Comparison of ENCODE assay signal across 14 cellular contexts in genomic region chr7:100162874-100163533, GRCh38. TPM values are rescaled to one million over a fixed set of nuclear protein-coding genes. Genes with fewer than 3 reads are reported as not detected.
DNase-seq lines count a peak whose midpoint lies in the region; ATAC-seq and TF ChIP-seq lines count a peak whose summit lies in the region.
"Had no signal": no experiment of that assay in that cellular context is flagged by ENCODE, and none has a peak within 500 bp of the region (broad histone marks: within the 10 kb centered on the region; RNA-seq: fewer than 3 reads in every experiment).

No MANE protein-coding gene starts in this region.

- CTCF ChIA-PET in CD8-positive, alpha-beta T cell (lab: Charles Lee): interaction anchor here (1.1 to 7.6 kb wide), 2 partner anchors 31 to 57 kb away, joined by 3 to 53 read pairs; no protein-coding TSS in a partner anchor

- H3K27me3 Mint-ChIP-seq in CD8-positive, alpha-beta T cell (ENCODE audit: low read depth): peaks cover 3% of the 10 kb centered on the region

- H3K36me3 Mint-ChIP-seq in CD8-positive, alpha-beta T cell: no peaks in the 10 kb centered on the region

- H3K4me3 Mint-ChIP-seq in CD8-positive, alpha-beta T cell: peak overlapping the region; percentile 69

- intact Hi-C loops in CD8-positive, alpha-beta T cell (cut with DNase I, micrococcal nuclease): no loop called here
- intact Hi-C loops in posterior vena cava (cut with DNase I): no loop called here

- peaks cover 57% of the 10 kb centered on the region for H3K4me1 Mint-ChIP-seq in CD8-positive, alpha-beta T cell (ENCODE audit: low read depth)

- no peaks in the 10 kb centered on the region for H3K36me3 ChIP-seq in CD8-positive, alpha-beta T cell (ENCODE audit: insufficient read depth, low read length)
- H3K36me3 ChIP-seq: left lung, prostate gland, SJCRH30, tibial artery had no signal

- POLR2A ChIA-PET in CD8-positive, alpha-beta T cell (lab: Charles Lee): interaction anchor here (0.6 to 1.7 kb wide), 3 partner anchors 13 to 35 kb away, joined by 3 to 7 read pairs (median 4); partner anchors contain the start of gene LAMTOR4

- peak overlapping the region; percentile 95 for H3K27ac Mint-ChIP-seq in CD8-positive, alpha-beta T cell

- H3K9me3 ChIP-seq in CD8-positive, alpha-beta T cell (ENCODE audit: low read length): no peaks in the 10 kb centered on the region
- H3K9me3 ChIP-seq: body of pancreas, left lung, prostate gland, SJCRH30, tibial artery had no signal

- in situ Hi-C loops in GM13976 (cut with MboI; ENCODE audit: low sequenced_read_pairs, unreplicated experiment): no loop called here

- peak overlapping the region; percentile 35 for H3K4me3 ChIP-seq in CD8-positive, alpha-beta T cell (ENCODE audit: low read depth, low read length)
- H3K4me3 ChIP-seq: body of pancreas, left lung, prostate gland, SJCRH30, tibial artery had no signal

- DNase-seq in CD8-positive, alpha-beta T cell: no peak
- DNase-seq in GM13976 (ENCODE audit: low spot score) (peak; percentile 16), SW480 (ENCODE audit: low spot score) (peak; percentile 80), islet precursor cell (peak; percentile 81), posterior vena cava (ENCODE audit: low spot score) (no peak), SK-N-DZ (ENCODE audit: low spot score) (no peak), NCI-H2107 (lab: John Stamatoyannopoulos, UW) (no peak)
- DNase-seq: body of pancreas, left lung, NCI-H446, SJCRH30, tibial artery had no signal

- no peaks in the 10 kb centered on the region for H3K27me3 ChIP-seq in CD8-positive, alpha-beta T cell (ENCODE audit: insufficient read depth, low read length)
- H3K27me3 ChIP-seq: SJCRH30 had no signal

- TF ChIP-seq CTCF in CD8-positive, alpha-beta T cell (IDR thresholded peaks at IDR 0.05): no peak
- TF ChIP-seq CTCF in GM13976 (IDR thresholded peaks at IDR 0.05; ENCODE audit: borderline replicate concordance, control extremely low read depth, extremely low read depth, insufficient read depth, missing control alignments): no peak

- H3K9me3 Mint-ChIP-seq in CD8-positive, alpha-beta T cell: no peaks in the 10 kb centered on the region

- peak; percentile 34 for ATAC-seq in CD8-positive, alpha-beta T cell
- ATAC-seq in GM21528 (IDR thresholded peaks at IDR 0.05; ENCODE audit: low FRiP score, unreplicated experiment): no peak
- ATAC-seq: body of pancreas, left lung had no signal

- peak overlapping the region; percentile 33 for H3K27ac ChIP-seq in CD8-positive, alpha-beta T cell (ENCODE audit: low read depth, low read length)
- H3K27ac ChIP-seq: body of pancreas, left lung, prostate gland, SJCRH30, tibial artery had no signal

- peaks cover 67% of the 10 kb centered on the region for H3K4me1 ChIP-seq in CD8-positive, alpha-beta T cell (ENCODE audit: insufficient read depth, low read length)
- H3K4me1 ChIP-seq: prostate gland had no signal

RNA-seq across cellular contexts. Expression of gene TRAPPC14, which starts 4.5 kb away (rescaled TPM):
- 10 to 100 TPM; 40.6 to 47.1 TPM for total RNA-seq in CD8-positive, alpha-beta T cell
- total RNA-seq in posterior vena cava: 10 to 100 TPM; 11.2 to 13.3 TPM
- polyA plus RNA-seq in SK-N-DZ (2014; cell fraction: cytosol; rRNA removed): 9.0 and 9.4 TPM in 2 replicates
- polyA plus RNA-seq in SK-N-DZ (2014; cell fraction: nucleus; rRNA removed): 47.1 and 58.1 TPM in 2 replicates

RNA-seq across cellular contexts. Expression of gene GAL3ST4, which starts 5.4 kb away (rescaled TPM):
- 10 to 100 TPM; 10.2 to 11.5 TPM for total RNA-seq in CD8-positive, alpha-beta T cell
- 10 to 100 TPM in 1 of 2 donors, 1 to 10 TPM in 1; 6.2 to 11.2 TPM for total RNA-seq in posterior vena cava
- 5.6 and 6.3 TPM in 2 replicates for polyA plus RNA-seq in SK-N-DZ (2014; cell fraction: cytosol; rRNA removed)
- polyA plus RNA-seq in SK-N-DZ (2014; cell fraction: nucleus; rRNA removed): 18.9 and 32.3 TPM in 2 replicates

RNA-seq across cellular contexts. Expression of gene GPC2, which starts 14.2 kb away (rescaled TPM):
- total RNA-seq in CD8-positive, alpha-beta T cell: 10 to 100 TPM; 10.5 to 13.3 TPM
- total RNA-seq in posterior vena cava: 1 to 10 TPM in 1 of 2 donors, under 1 TPM in 1; 0.81 to 1.2 TPM
- polyA plus RNA-seq in SK-N-DZ (2014; cell fraction: cytosol; rRNA removed): 109 and 118 TPM in 2 replicates
- polyA plus RNA-seq in SK-N-DZ (2014; cell fraction: nucleus; rRNA removed): 183 and 215 TPM in 2 replicates

RNA-seq across cellular contexts. Expression of gene LAMTOR4, which starts 14.3 kb away (rescaled TPM):
- 10 to 100 TPM; 68.4 to 83.1 TPM for total RNA-seq in CD8-positive, alpha-beta T cell
- total RNA-seq in posterior vena cava: 10 to 100 TPM; 72.6 to 91.6 TPM
- 174 and 196 TPM in 2 replicates for polyA plus RNA-seq in SK-N-DZ (2014; cell fraction: cytosol; rRNA removed)
- polyA plus RNA-seq in SK-N-DZ (2014; cell fraction: nucleus; rRNA removed): 200 and 237 TPM in 2 replicates

RNA-seq across cellular contexts. Expression of gene STAG3, which starts 14.7 kb away (rescaled TPM):
- 1 to 10 TPM; 6.3 to 6.6 TPM for total RNA-seq in CD8-positive, alpha-beta T cell
- total RNA-seq in posterior vena cava: 1 to 10 TPM in 1 of 2 donors, under 1 TPM in 1; 0.52 to 1.2 TPM
- polyA plus RNA-seq in SK-N-DZ (2014; cell fraction: cytosol; rRNA removed): 1.8 and 2.8 TPM in 2 replicates
- polyA plus RNA-seq in SK-N-DZ (2014; cell fraction: nucleus; rRNA removed): 7.9 TPM in 2 replicates
- total RNA-seq: body of pancreas had no signal

Comparison
In these comparisons a context has a peak if more than half of its experiments do, and no peak if none do; other contexts are left out.
1. DNase-seq: peak in GM13976 (single experiment), SW480 (single experiment) and islet precursor cell (single experiment); none in CD8-positive, alpha-beta T cell (0 of 7), posterior vena cava (single experiment), SK-N-DZ (single experiment) and NCI-H2107 (single experiment).
2. RNA of gene GPC2, which starts 14.2 kb away (total RNA-seq): 10.5 to 13.3 TPM in CD8-positive, alpha-beta T cell; 0.81 to 1.2 TPM in posterior vena cava; every median in the first group is over 4 times any median in the second.